13 cellular contexts compared by ENCODE assay signal in genomic region chr1:33344896-33345295, GRCh38. TPM values are rescaled to one million over a fixed set of nuclear protein-coding genes. Genes with fewer than 3 reads are reported as not detected.
DNase-seq lines count a peak whose midpoint lies in the region; ATAC-seq and TF ChIP-seq lines count a peak whose summit lies in the region.
"Had no signal": no experiment of that assay in that cellular context is flagged by ENCODE, and none has a peak within 500 bp of the region (broad histone marks: within the 10 kb centered on the region; RNA-seq: fewer than 3 reads in every experiment).

No MANE protein-coding gene starts in this region.

- H4K20me1 ChIP-seq in MM.1S (ENCODE audit: insufficient read depth, low read length), result no peaks in the 10 kb centered on the region

- no peaks in the 10 kb centered on the region for H3K9me3 ChIP-seq in AG04450 (ENCODE audit: control insufficient read depth, insufficient read depth, low read length)
- H3K9me3 ChIP-seq in gastrocnemius medialis, result no peaks in the 10 kb centered on the region
- H3K9me3 ChIP-seq in MM.1S (replicated peaks; ENCODE audit: insufficient read depth, low read length), result no peaks in the 10 kb centered on the region

- TF ChIP-seq CTCF in AG04450 (IDR thresholded peaks at IDR 0.05; ENCODE audit: low read depth, low read length), result no peak
- no peak for TF ChIP-seq CTCF in WI38 (IDR thresholded peaks at IDR 0.05; ENCODE audit: low read depth, low read length)
- TF ChIP-seq CTCF in fibroblast of the aortic adventitia (IDR thresholded peaks at IDR 0.05; ENCODE audit: insufficient read depth, low read length), result no peak
- no peak for TF ChIP-seq CTCF in gastrocnemius medialis (IDR thresholded peaks at IDR 0.05 in 4 of 5, conservative IDR thresholded peaks at IDR 0.05 in 1 of 5)
- no peak for TF ChIP-seq CTCF in MM.1S (IDR thresholded peaks at IDR 0.05; ENCODE audit: low read length)

- no peak for DNase-seq in AG04450 (ENCODE audit: low read depth, low spot score)
- DNase-seq in fibroblast of the aortic adventitia (ENCODE audit: low read depth), result peak; percentile 30
- DNase-seq in gastrocnemius medialis, result no peak
- no peak for DNase-seq in NCI-H1092 (lab: John Stamatoyannopoulos, UW)
- no peak for DNase-seq in SIG-M5 (lab: John Stamatoyannopoulos, UW)
- DNase-seq in MM.1S, result no peak
- DNase-seq: DMS79 treated with DMSO at 0.1 percent for 48 hours; effector memory CD8-positive, alpha-beta T cell; stimulated activated CD4-positive, alpha-beta T cell treated with anti-CD3 and anti-CD28 coated beads, Interleukin-4, amount 100 ng/mL, for 4 hours had no signal

- ATAC-seq in gastrocnemius medialis, result no peak
- ATAC-seq in GM18867 (IDR thresholded peaks at IDR 0.05; ENCODE audit: unreplicated experiment), result no peak
- ATAC-seq: effector memory CD8-positive, alpha-beta T cell; natural killer cell treated with Interleukin-12 subunit alpha and Interleukin-12 subunit beta and Interleukin-15 and Interleukin-18, amount 100 ng/mL, for 72 hours had no signal

- H3K9me2 ChIP-seq in MM.1S (replicated peaks; ENCODE audit: insufficient read depth, low read length), result no peaks in the 10 kb centered on the region

- peak overlapping the region; percentile 15 for H3K4me3 ChIP-seq in AG04450 (ENCODE audit: low read depth, low read length)
- peak overlapping the region; percentile 87 for H3K4me3 ChIP-seq in WI38 (ENCODE audit: low read depth, low read length)
- H3K4me3 ChIP-seq in fibroblast of the aortic adventitia (ENCODE audit: low read depth, low read length), result no peak overlapping the region
- H3K4me3 ChIP-seq in gastrocnemius medialis, result peak overlapping the region; percentile 16 to 97 (median 80)
- no peak overlapping the region for H3K4me3 ChIP-seq in MM.1S (ENCODE audit: low read length)

- H3F3A ChIP-seq in MM.1S (ENCODE audit: insufficient read depth, low read length), result no peaks in the 10 kb centered on the region

- H3K27me3 ChIP-seq in AG04450 (ENCODE audit: control insufficient read depth, insufficient read depth, low read length) (no peaks in the 10 kb centered on the region), gastrocnemius medialis (no peaks in the 10 kb centered on the region), MM.1S (replicated peaks; ENCODE audit: insufficient read depth, low read length) (no peaks in the 10 kb centered on the region)

- CTCF ChIA-PET in AG04450 (lab: Charles Lee), result no interaction called here

- H3K4me2 ChIP-seq in MM.1S (ENCODE audit: low read depth, low read length), result no peak overlapping the region

- intact Hi-C loops in gastrocnemius medialis (cut with DNase I; ENCODE audit: low total_unique reads), result loop anchor here (5.0 kb wide), 1 partner anchor 313 kb away; no protein-coding TSS in a partner anchor

- no peak overlapping the region for H3K9ac ChIP-seq in MM.1S (ENCODE audit: low read length)

- H3K79me2 ChIP-seq in MM.1S (ENCODE audit: low read length), result peaks cover 65% of the 10 kb centered on the region

- no peak overlapping the region for H2AFZ ChIP-seq in MM.1S (ENCODE audit: low read length)

- H3K27ac ChIP-seq in AG04450 (ENCODE audit: low read depth, low read length), result no peak overlapping the region
- peak overlapping the region; percentile 94 to 99 (median 98) for H3K27ac ChIP-seq in gastrocnemius medialis
- no peak overlapping the region for H3K27ac ChIP-seq in MM.1S (ENCODE audit: low read length)

- POLR2A ChIA-PET in AG04450 (lab: Yijun Ruan, JAX), result no interaction called here

- in situ Hi-C loops in gastrocnemius medialis (cut with MboI; ENCODE audit: low sequenced_read_pairs in 4 of 4), result no loop called here

- peaks cover 63 to 77% of the 10 kb centered on the region in 2 donors for H3K4me1 ChIP-seq in gastrocnemius medialis
- peaks cover 21% of the 10 kb centered on the region for H3K4me1 ChIP-seq in MM.1S (ENCODE audit: low read length)

- H3K36me3 ChIP-seq in gastrocnemius medialis, result no peaks in the 10 kb centered on the region
- no peaks in the 10 kb centered on the region for H3K36me3 ChIP-seq in MM.1S (replicated peaks; ENCODE audit: insufficient read depth, low read length)

- TF ChIP-seq POLR2A in gastrocnemius medialis (IDR thresholded peaks at IDR 0.05), result no peak

RNA-seq across cellular contexts. Expression of gene A3GALT2, which starts 24.0 kb away (rescaled TPM):
- not detected in 2 replicates for polyA plus RNA-seq in AG04450 (2011; rRNA removed)
- polyA minus RNA-seq in AG04450 (2011; rRNA and poly(A)+ RNA removed), result not detected in 2 replicates
- total RNA-seq in fibroblast of the aortic adventitia (ENCODE audit: low replicate concordance) (not detected in 2 replicates), gastrocnemius medialis (not detected)
- total RNA-seq: LHCN-M2; natural killer cell treated with Interleukin-12 subunit alpha and Interleukin-12 subunit beta and Interleukin-15 and Interleukin-18, amount 100 ng/mL, for 72 hours had no signal

Comparison
In these comparisons a context has a peak if more than half of its experiments do, and no peak if none do; other contexts are left out.
1. H3K27ac ChIP-seq: peak in gastrocnemius medialis (4 of 4); none in AG04450 (single experiment) and MM.1S (single experiment).
2. H3K4me3 ChIP-seq: peak in AG04450 (single experiment), WI38 (single experiment) and gastrocnemius medialis (4 of 4); none in fibroblast of the aortic adventitia (single experiment) and MM.1S (single experiment).